In genomic region chr10:91560827-91561226, GRCh38 we compare ENCODE assay signal across 7 cellular contexts.
DNase-seq lines count a peak whose midpoint lies in the region; TF ChIP-seq lines count a peak whose summit lies in the region.
"Not testable (repeated sequence)": the region's sequence is repeated elsewhere in the genome, so short reads cannot be mapped to it uniquely, and the experiment has no call there.

No MANE protein-coding gene starts in this region.

- H3K36me3 Mint-ChIP-seq in osteocyte (ENCODE audit: unreplicated experiment), result not testable (repeated sequence)

- not testable (repeated sequence) for H3K27me3 Mint-ChIP-seq in osteocyte (ENCODE audit: unreplicated experiment)

- peak overlapping the region; percentile 58 for H3K27ac Mint-ChIP-seq in osteocyte (ENCODE audit: unreplicated experiment)

- H3K36me3 ChIP-seq in brain microvascular endothelial cell (replicated peaks), result not testable (repeated sequence)

- in situ Hi-C loops in Caki2 (cut with HindIII; ENCODE audit: low pct_unique_long_range_greater_than_20kb, low sequenced_read_pairs); brain microvascular endothelial cell (cut with HindIII; ENCODE audit: low pct_ligation_motif_present, low sequenced_read_pairs): not testable (repeated sequence)

- not testable (repeated sequence) for H3K27ac ChIP-seq in brain microvascular endothelial cell

- H3K4me3 ChIP-seq in HFF-Myc (replicated peaks; ENCODE audit: low read depth, low read length); brain microvascular endothelial cell (ENCODE audit: low read depth, low read length); epithelial cell of proximal tubule (ENCODE audit: low read depth, low read length): not testable (repeated sequence)

- not testable (repeated sequence) for H3K27me3 ChIP-seq in brain microvascular endothelial cell (replicated peaks)

- DNase-seq in Caki2 (ENCODE audit: low read depth), result peak; percentile 55
- DNase-seq in HFF-Myc (ENCODE audit: extremely low read depth, low read depth), result peak; percentile 31
- DNase-seq in RPMI7951 (ENCODE audit: low read depth), result peak; percentile 86
- peak; percentile 85 for DNase-seq in brain microvascular endothelial cell
- peak; percentile 51 for DNase-seq in epithelial cell of proximal tubule (ENCODE audit: low read depth)
- peak; percentile 75 for DNase-seq in glomerular visceral epithelial cell (ENCODE audit: extremely low spot score)
- DNase-seq in osteocyte (ENCODE audit: extremely low spot score, unreplicated experiment), result peak; percentile 15

- not testable (repeated sequence) for TF ChIP-seq CTCF in HFF-Myc (IDR thresholded peaks at IDR 0.05; ENCODE audit: low read depth, low read length, missing control alignments); brain microvascular endothelial cell (IDR thresholded peaks at IDR 0.05; ENCODE audit: low read depth, low read length, missing control alignments); epithelial cell of proximal tubule (conservative IDR thresholded peaks at IDR 0.05; ENCODE audit: low read depth, low read length); osteocyte (IDR thresholded peaks at IDR 0.05)

- H3K4me3 Mint-ChIP-seq in osteocyte (ENCODE audit: unreplicated experiment), result not testable (repeated sequence)

- H3K4me1 Mint-ChIP-seq in osteocyte (ENCODE audit: unreplicated experiment), result peaks cover 40% of the 10 kb centered on the region

- H3K9me3 Mint-ChIP-seq in osteocyte (ENCODE audit: unreplicated experiment), result not testable (repeated sequence)

Comparison
In these comparisons a context has a peak if more than half of its experiments do, and no peak if none do; other contexts are left out.
1. DNase-seq: peak in every context shown above with its lines; median percentile 86 in RPMI7951; 85 in brain microvascular endothelial cell; 75 in glomerular visceral epithelial cell; 55 in Caki2; 51 in epithelial cell of proximal tubule; 31 in HFF-Myc; 15 in osteocyte.